Comparison of ENCODE assay signal across 9 cellular contexts in the genomic region with DNA sequence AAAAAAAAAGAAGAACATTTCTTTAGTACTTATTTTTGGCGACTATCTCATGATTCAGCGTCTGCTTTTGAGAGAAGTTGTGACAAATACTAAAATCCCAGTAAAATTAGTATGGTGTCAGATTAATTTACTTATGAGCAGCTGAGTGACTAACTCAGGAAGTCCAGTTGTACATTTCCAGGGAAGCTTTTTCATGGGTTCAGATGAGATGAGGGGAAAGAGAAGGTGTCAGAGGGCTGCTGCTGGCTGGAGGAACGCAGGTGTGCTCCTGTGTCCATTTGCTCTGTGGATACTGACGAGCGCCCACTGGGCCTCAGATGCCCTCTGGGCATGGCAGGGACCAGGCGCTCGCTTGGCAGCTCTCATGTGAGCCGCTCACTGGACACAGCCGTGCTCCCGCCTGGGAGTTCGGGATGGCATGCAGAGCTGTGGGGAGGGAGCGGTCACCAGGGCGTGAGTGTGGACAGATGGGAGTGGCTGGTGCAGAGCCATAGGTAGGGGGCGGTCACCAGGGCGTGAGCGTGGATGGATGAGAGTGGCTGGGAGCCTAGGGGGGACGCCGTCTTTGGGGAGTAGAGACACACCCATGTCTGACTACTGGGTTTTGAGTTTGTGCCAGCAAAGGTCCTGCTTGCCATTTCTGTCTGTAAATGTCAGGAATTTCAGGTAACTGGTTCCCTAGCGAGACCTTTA. TPM values are rescaled to one million over a fixed set of nuclear protein-coding genes. Genes with fewer than 3 reads are reported as not detected.
DNase-seq lines count a peak whose midpoint lies in the region; ATAC-seq, FAIRE-seq and TF ChIP-seq lines count a peak whose summit lies in the region.
"Had no signal": no experiment of that assay in that cellular context is flagged by ENCODE, and none has a peak within 500 bp of the region (broad histone marks: within the 10 kb centered on the region; RNA-seq: fewer than 3 reads in every experiment).

No MANE protein-coding gene starts in this region.

- POLR2A ChIA-PET in IMR-90 (lab: Charles Lee; ENCODE audit: unreplicated experiment) = no interaction called here

- 0 out of 4 replicates have a peak overlapping the region, but pooled peaks of 1 of the 2 experiments have one; percentile 10 for H4K8ac ChIP-seq in IMR-90 (ENCODE audit: low read depth in 2 of 2, low read length in 2 of 2)

- peaks cover 28% of the 10 kb centered on the region for H3K36me3 Mint-ChIP-seq in stimulated activated memory B cell treated with anti-CD40 and anti-IgM and Interleukin-4, amounts not matched to agents 10 μg/mL and 1 μg/mL and 100 μg/mL, for 72 hours
- peaks cover 11% of the 10 kb centered on the region for H3K36me3 Mint-ChIP-seq in T-helper 2 cell treated with Interferon-gamma antibody and Interleukin-4, amounts not matched to agents 5 μg/mL and 100 μg/mL, for 36 hours (ENCODE audit: low read depth)
- H3K36me3 Mint-ChIP-seq in endodermal cell (ENCODE audit: low read depth) = no peaks in the 10 kb centered on the region

- no peak overlapping the region for H2AFZ ChIP-seq in IMR-90 (replicated peaks; ENCODE audit: low read length, poor library complexity)
- no peak overlapping the region for H2AFZ ChIP-seq in keratinocyte (ENCODE audit: control insufficient read depth, low read length)

- no peak overlapping the region for H3K56ac ChIP-seq in IMR-90 (ENCODE audit: extremely low read depth, insufficient read depth, low read length)

- H3K27me3 ChIP-seq in IMR-90 (ENCODE audit: control insufficient read depth, insufficient read depth, low read length) (no peaks in the 10 kb centered on the region), brain microvascular endothelial cell (replicated peaks) (no peaks in the 10 kb centered on the region), keratinocyte (ENCODE audit: control insufficient read depth, extremely low read depth, insufficient read depth, low read length) (no peaks in the 10 kb centered on the region), thoracic aorta (replicated peaks; ENCODE audit: insufficient read depth) (no peaks in the 10 kb centered on the region), endodermal cell (ENCODE audit: control insufficient read depth, insufficient read depth, low read length, poor library complexity, severe bottlenecking) (no peaks in the 10 kb centered on the region)

- peak overlapping the region; percentile 15 for H2BK5ac ChIP-seq in IMR-90 (ENCODE audit: low read depth, low read length, poor library complexity, severe bottlenecking)

- no peak overlapping the region for H4K91ac ChIP-seq in IMR-90 (ENCODE audit: insufficient read depth, low read depth, low read length)

- H4K5ac ChIP-seq in IMR-90 (ENCODE audit: low read depth, low read length) = no peak overlapping the region; the same call in 1 of the 2 replicates

- peak; percentile 62 for FAIRE-seq in keratinocyte (lab: Jason Lieb, UNC)

- H3K14ac ChIP-seq in IMR-90 (replicated peaks; ENCODE audit: low read depth, low read length) = no peak overlapping the region

- no peak for TF ChIP-seq POLR2A in IMR-90 (IDR thresholded peaks at IDR 0.05; ENCODE audit: low read depth, low read length)

- H2BK120ac ChIP-seq in IMR-90 (ENCODE audit: low read depth, low read length) = no peak overlapping the region

- H2AK9ac ChIP-seq in IMR-90 (replicated peaks; ENCODE audit: low read depth, low read length, poor library complexity) = no peak overlapping the region

- no peak for ATAC-seq in IMR-90 (ENCODE audit: low read depth)
- no peak for ATAC-seq in thoracic aorta (ENCODE audit: insufficient number of reproducible peaks, low FRiP score, low read depth)
- no peak for ATAC-seq in stimulated activated memory B cell treated with anti-CD40 and anti-IgM and Interleukin-4, amounts not matched to agents 10 μg/mL and 1 μg/mL and 100 μg/mL, for 72 hours

- TF ChIP-seq CTCF in IMR-90 (conservative IDR thresholded peaks at IDR 0.05; ENCODE audit: low read depth, low read length) (no peak), brain microvascular endothelial cell (IDR thresholded peaks at IDR 0.05; ENCODE audit: low read depth, low read length, missing control alignments) (no peak), keratinocyte (optimal IDR thresholded peaks at IDR 0.05 in 1 of 3, IDR thresholded peaks at IDR 0.05 in 1 of 3, conservative IDR thresholded peaks at IDR 0.05 in 1 of 3; ENCODE audit: extremely low read depth in 1 of 3, insufficient read depth in 2 of 3, low read length in 3 of 3) (no peak), thoracic aorta (IDR thresholded peaks at IDR 0.05) (no peak), endodermal cell (conservative IDR thresholded peaks at IDR 0.05) (no peak)

- no peak overlapping the region for H3K27ac Mint-ChIP-seq in stimulated activated memory B cell treated with anti-CD40 and anti-IgM and Interleukin-4, amounts not matched to agents 10 μg/mL and 1 μg/mL and 100 μg/mL, for 72 hours
- H3K27ac Mint-ChIP-seq in T-helper 2 cell treated with Interferon-gamma antibody and Interleukin-4, amounts not matched to agents 5 μg/mL and 100 μg/mL, for 36 hours = no peak overlapping the region
- no peak overlapping the region for H3K27ac Mint-ChIP-seq in endodermal cell

- no peaks in the 10 kb centered on the region for H3K79me2 ChIP-seq in keratinocyte (ENCODE audit: control insufficient read depth, insufficient read depth, low read length)

- H3K23ac ChIP-seq in IMR-90 (ENCODE audit: low read depth, low read length) = no peak overlapping the region

- H2BK15ac ChIP-seq in IMR-90 (ENCODE audit: low read depth, low read length) = peak overlapping the region; percentile 5; the same call in 1 of the 3 replicates

- DNase-seq in IMR-90 (peak; percentile 41), brain microvascular endothelial cell (no peak), keratinocyte (ENCODE audit: low read depth, low spot score) (peak; percentile 38), thoracic aorta (ENCODE audit: low spot score) (no peak), NCI-H1105 treated with DMSO at 0.1 percent for 48 hours (lab: John Stamatoyannopoulos, UW) (no peak), endodermal cell (no peak)
- no peak for DNase-seq in T-helper 2 cell treated with Interferon-gamma antibody and Interleukin-4, amounts not matched to agents 5 μg/mL and 100 μg/mL, for 36 hours (ENCODE audit: low spot score)
- DNase-seq: activated gamma-delta T cell had no signal

- H3K36me3 ChIP-seq in IMR-90 (ENCODE audit: control insufficient read depth, insufficient read depth, low read length) (peaks cover 53% of the 10 kb centered on the region), brain microvascular endothelial cell (replicated peaks) (no peaks in the 10 kb centered on the region), keratinocyte (ENCODE audit: control insufficient read depth in 2 of 2, extremely low read depth in 1 of 2, insufficient read depth in 2 of 2, low read length in 2 of 2) (peaks cover 3 to 12% of the 10 kb centered on the region in 2 experiments), thoracic aorta (no peaks in the 10 kb centered on the region), endodermal cell (ENCODE audit: control insufficient read depth, insufficient read depth, low read length) (no peaks in the 10 kb centered on the region)

- intact Hi-C loops in IMR-90 (cut with micrococcal nuclease) = loop anchor here (2.0 kb wide), 2 partner anchors 53 to 181 kb away; no protein-coding TSS in a partner anchor

- H3K4me2 ChIP-seq in IMR-90 (ENCODE audit: low read depth, low read length) (peak overlapping the region; percentile 39), keratinocyte (ENCODE audit: control insufficient read depth, extremely low read depth, insufficient read depth, low read depth, low read length) (peak overlapping the region; percentile 97)

- no peak overlapping the region for H3K4me3 ChIP-seq in IMR-90 (ENCODE audit: insufficient read depth, low read depth, low read length)
- H3K4me3 ChIP-seq in brain microvascular endothelial cell (ENCODE audit: low read depth, low read length) = no peak overlapping the region
- H3K4me3 ChIP-seq in keratinocyte (ENCODE audit: control insufficient read depth in 2 of 3, extremely low read depth in 1 of 3, insufficient read depth in 2 of 3, low read depth in 1 of 3, low read length in 3 of 3) = peak overlapping the region in 1 of 3 experiments; percentile 40
- peak overlapping the region; percentile 62 for H3K4me3 ChIP-seq in thoracic aorta
- no peak overlapping the region for H3K4me3 ChIP-seq in endodermal cell (ENCODE audit: low read length)

- peaks cover 37 to 77% of the 10 kb centered on the region in 2 experiments for H3K79me1 ChIP-seq in IMR-90 (ENCODE audit: low read depth in 1 of 2, low read length in 2 of 2)

- H3K9me3 Mint-ChIP-seq in stimulated activated memory B cell treated with anti-CD40 and anti-IgM and Interleukin-4, amounts not matched to agents 10 μg/mL and 1 μg/mL and 100 μg/mL, for 72 hours = no peaks in the 10 kb centered on the region
- H3K9me3 Mint-ChIP-seq in T-helper 2 cell treated with Interferon-gamma antibody and Interleukin-4, amounts not matched to agents 5 μg/mL and 100 μg/mL, for 36 hours = no peaks in the 10 kb centered on the region
- no peaks in the 10 kb centered on the region for H3K9me3 Mint-ChIP-seq in endodermal cell

- peak overlapping the region; percentile 46 for H3K27ac ChIP-seq in IMR-90 (ENCODE audit: insufficient read depth, low read length)
- H3K27ac ChIP-seq in brain microvascular endothelial cell = peak overlapping the region; percentile 72
- peak overlapping the region; percentile 69 for H3K27ac ChIP-seq in keratinocyte (ENCODE audit: control insufficient read depth, insufficient read depth, low read length)
- peak overlapping the region; percentile 81 to 93 for H3K27ac ChIP-seq in thoracic aorta
- no peak overlapping the region for H3K27ac ChIP-seq in endodermal cell (ENCODE audit: low read depth, low read length)

- dilution Hi-C loops in IMR-90 (cut with HindIII; ENCODE audit: low sequenced_read_pairs, unreplicated experiment) (no loop called here), keratinocyte (cut with MboI; ENCODE audit: extremely low pct_ligation_motif_present, low sequenced_read_pairs) (no loop called here)

- H4K20me1 ChIP-seq in IMR-90 (ENCODE audit: insufficient read depth, low read length) = peaks cover 94% of the 10 kb centered on the region
- no peaks in the 10 kb centered on the region for H4K20me1 ChIP-seq in keratinocyte (ENCODE audit: control insufficient read depth, extremely low read depth, insufficient read depth, low read length)

- CTCF ChIA-PET in IMR-90 (lab: Yijun Ruan, JAX) = interaction anchor here (0.7 to 4.0 kb wide), 7 partner anchors 11 to 277 kb away, joined by 3 to 27 read pairs (median 6); no protein-coding TSS in a partner anchor

- no TSS peak for BruUV-seq in IMR-90 (replicated peaks; lab: Mats Ljungman, UMichigan)

- H3K9ac ChIP-seq in IMR-90 (ENCODE audit: low read depth, low read length) (0 out of 2 replicates have a peak overlapping the region, but pooled peaks have one; percentile 23), keratinocyte (ENCODE audit: control insufficient read depth, extremely low read depth, insufficient read depth, low read length) (peak overlapping the region; percentile 48), endodermal cell (ENCODE audit: extremely low read depth, low read length, poor library complexity, severe bottlenecking) (no peak overlapping the region)

- H3K4me1 ChIP-seq in IMR-90 (ENCODE audit: control insufficient read depth, insufficient read depth, low read length) (peaks cover 24% of the 10 kb centered on the region), keratinocyte (ENCODE audit: control insufficient read depth, extremely low read depth, insufficient read depth, low read length) (peaks cover 32% of the 10 kb centered on the region), thoracic aorta (ENCODE audit: control insufficient read depth in 1 of 2, low read depth in 2 of 2) (peaks cover 42 to 69% of the 10 kb centered on the region in 2 donors), endodermal cell (ENCODE audit: control insufficient read depth, insufficient read depth, low read length) (no peaks in the 10 kb centered on the region)

- peak overlapping the region; percentile 5; the same call in 1 of the 2 replicates for H3K4ac ChIP-seq in IMR-90 (ENCODE audit: low read depth, low read length)

- H3K9me1 ChIP-seq in IMR-90 (ENCODE audit: insufficient read depth, low read length) (0 out of 2 replicates have a peak, but pooled peaks cover 13% of the 10 kb centered on the region), keratinocyte (ENCODE audit: control insufficient read depth, extremely low read depth, insufficient read depth, low read length) (no peaks in the 10 kb centered on the region)

- H3K9me3 ChIP-seq in IMR-90 (ENCODE audit: control insufficient read depth, insufficient read depth, low read length) (no peaks in the 10 kb centered on the region), keratinocyte (ENCODE audit: control insufficient read depth, low read depth, low read length) (no peaks in the 10 kb centered on the region), thoracic aorta (no peaks in the 10 kb centered on the region), endodermal cell (ENCODE audit: control insufficient read depth, low read length) (no peaks in the 10 kb centered on the region)

- no peak for TF ChIP-seq RAD21 in IMR-90 (IDR thresholded peaks at IDR 0.05; ENCODE audit: low read length)

- peaks cover 53% of the 10 kb centered on the region for H3K4me1 Mint-ChIP-seq in stimulated activated memory B cell treated with anti-CD40 and anti-IgM and Interleukin-4, amounts not matched to agents 10 μg/mL and 1 μg/mL and 100 μg/mL, for 72 hours
- peaks cover 11% of the 10 kb centered on the region for H3K4me1 Mint-ChIP-seq in T-helper 2 cell treated with Interferon-gamma antibody and Interleukin-4, amounts not matched to agents 5 μg/mL and 100 μg/mL, for 36 hours (ENCODE audit: low read depth)
- H3K4me1 Mint-ChIP-seq in endodermal cell = no peaks in the 10 kb centered on the region

- no peaks in the 10 kb centered on the region for H3K27me3 Mint-ChIP-seq in stimulated activated memory B cell treated with anti-CD40 and anti-IgM and Interleukin-4, amounts not matched to agents 10 μg/mL and 1 μg/mL and 100 μg/mL, for 72 hours
- no peaks in the 10 kb centered on the region for H3K27me3 Mint-ChIP-seq in T-helper 2 cell treated with Interferon-gamma antibody and Interleukin-4, amounts not matched to agents 5 μg/mL and 100 μg/mL, for 36 hours (ENCODE audit: low read depth)
- H3K27me3 Mint-ChIP-seq in endodermal cell (ENCODE audit: insufficient read depth) = no peaks in the 10 kb centered on the region

- H3K18ac ChIP-seq in IMR-90 (ENCODE audit: low read depth, low read length) = no peak overlapping the region; the same call in 1 of the 2 replicates

- H3K4me3 Mint-ChIP-seq in stimulated activated memory B cell treated with anti-CD40 and anti-IgM and Interleukin-4, amounts not matched to agents 10 μg/mL and 1 μg/mL and 100 μg/mL, for 72 hours = no peak overlapping the region
- H3K4me3 Mint-ChIP-seq in T-helper 2 cell treated with Interferon-gamma antibody and Interleukin-4, amounts not matched to agents 5 μg/mL and 100 μg/mL, for 36 hours = no peak overlapping the region
- no peak overlapping the region for H3K4me3 Mint-ChIP-seq in endodermal cell

- H2AK5ac ChIP-seq in IMR-90 (ENCODE audit: low read depth, low read length) = peak overlapping the region; percentile 56

- no peak overlapping the region for H2BK20ac ChIP-seq in IMR-90 (ENCODE audit: low read depth, low read length)

- WGBS in IMR-90 (ENCODE audit: extremely low coverage in 2 of 2, insufficient read length in 1 of 2), 2 experiments = 96% methylated on average over 9 of the region's 19 CpGs; no CpG with 5 or more reads in 1 of the 2 experiments
- 88 to 92% methylated on average over 13 to 19 of the region's 19 CpGs for WGBS in endodermal cell (ENCODE audit: insufficient coverage in 1 of 2, insufficient read length in 1 of 2), 2 experiments

- in situ Hi-C loops in IMR-90 (cut with MboI; ENCODE audit: low sequenced_read_pairs) = loop anchor here (5.0 kb wide), 1 partner anchor 182 kb away; no protein-coding TSS in a partner anchor
- in situ Hi-C loops in brain microvascular endothelial cell (cut with HindIII; ENCODE audit: low pct_ligation_motif_present, low sequenced_read_pairs) = loop anchor here (25.0 kb wide), 1 partner anchor 192 kb away; the partner anchor contains the start of gene SLX9

RNA-seq across cellular contexts. Expression of gene ADARB1, which starts 55.0 kb away (rescaled TPM):
- total RNA-seq in IMR-90 (2012; rRNA removed) (39.7 and 39.8 TPM in 2 replicates), thoracic aorta (100 to 1,000 TPM; 124 to 201 TPM), endodermal cell (10 to 100 TPM; 11.5 to 20.1 TPM)
- polyA plus RNA-seq in IMR-90 (2012; rRNA removed) (45.5 and 47.3 TPM in 2 replicates), keratinocyte (10.9 to 13.5 TPM (median 13.0 TPM) in 3 replicates)
- polyA plus RNA-seq in IMR-90 (2012; cell fraction: cytosol; rRNA removed) = 18.2 and 29.3 TPM in 2 replicates
- 152 and 210 TPM in 2 replicates for polyA plus RNA-seq in IMR-90 (2012; cell fraction: nucleus; rRNA removed; ENCODE audit: low replicate concordance)
- polyA plus RNA-seq in keratinocyte (2011; ENCODE audit: low read depth) = 7.1 TPM
- polyA plus RNA-seq in keratinocyte (2011; cell fraction: cytosol; rRNA removed) = 9.4 and 10.5 TPM in 2 replicates
- polyA plus RNA-seq in keratinocyte (2011; cell fraction: nucleus; rRNA removed) = 27.9 and 35.6 TPM in 2 replicates
- polyA plus RNA-seq in keratinocyte (2012; ENCODE audit: low replicate concordance) = 7.8 and 19.4 TPM in 2 replicates
- polyA minus RNA-seq in keratinocyte = 15.5 to 39.2 TPM (median 19.8 TPM) in 3 replicates
- polyA minus RNA-seq in keratinocyte (2011; cell fraction: cytosol; rRNA and poly(A)+ RNA removed) = 10.0 TPM
- polyA minus RNA-seq in keratinocyte (2011; cell fraction: nucleus; rRNA and poly(A)+ RNA removed) = 13.6 and 31.1 TPM in 2 replicates
- polyA plus RNA-seq in endodermal cell (2013, experiment 1 of 2) = 8.1 TPM
- 9.4 TPM for polyA plus RNA-seq in endodermal cell (2013, experiment 2 of 2)

Comparison
In these comparisons a context has a peak if more than half of its experiments do, and no peak if none do; other contexts are left out.
1. DNase-seq: peak in IMR-90 (single experiment) and keratinocyte (single experiment); none in brain microvascular endothelial cell (single experiment), thoracic aorta (single experiment), NCI-H1105 treated with DMSO at 0.1 percent for 48 hours (single experiment), T-helper 2 cell treated with Interferon-gamma antibody and Interleukin-4, amounts not matched to agents 5 μg/mL and 100 μg/mL, for 36 hours (single experiment) and endodermal cell (single experiment).